In the genomic region with DNA sequence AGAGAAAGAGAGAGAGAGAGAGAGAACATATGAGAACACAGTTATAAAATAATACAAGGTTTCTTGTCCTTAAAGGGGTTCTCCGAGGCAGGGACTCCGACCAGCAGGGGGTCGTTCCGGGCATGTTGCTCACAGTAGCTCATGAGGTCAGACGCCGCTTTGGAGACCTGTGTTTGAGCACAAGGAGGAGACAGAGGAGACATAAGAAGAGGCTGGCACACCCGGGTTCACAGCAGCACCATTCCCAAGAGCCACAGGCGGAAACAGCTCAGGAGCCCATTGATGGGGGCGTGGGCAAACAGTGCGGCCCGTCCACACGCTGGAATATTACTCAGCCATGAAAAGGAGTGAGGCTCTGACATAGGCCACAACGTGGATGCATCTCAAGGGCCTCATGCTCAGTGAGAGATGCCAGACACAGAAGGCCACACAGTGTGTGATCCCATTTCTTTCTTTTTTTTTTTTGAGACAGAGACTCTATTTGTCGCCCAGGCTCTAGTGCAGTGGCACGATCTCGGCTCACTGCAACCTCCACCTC, we compare ENCODE assay signal across 25 cellular contexts. TPM values are rescaled to one million over a fixed set of nuclear protein-coding genes. Genes with fewer than 3 reads are reported as not detected.
DNase-seq lines count a peak whose midpoint lies in the region; ATAC-seq and TF ChIP-seq lines count a peak whose summit lies in the region.
"Had no signal": no experiment of that assay in that cellular context is flagged by ENCODE, and none has a peak within 500 bp of the region (broad histone marks: within the 10 kb centered on the region; RNA-seq: fewer than 3 reads in every experiment).

No MANE protein-coding gene starts in this region.

- peaks cover 0 to 3% (median 0%) of the 10 kb centered on the region in 3 experiments for H3K27me3 ChIP-seq in neuronal stem cell (ENCODE audit: control insufficient read depth in 3 of 3, insufficient read depth in 3 of 3, low read depth in 1 of 3, low read length in 3 of 3)
- no peaks in the 10 kb centered on the region for H3K27me3 ChIP-seq in thyroid gland
- H3K27me3 ChIP-seq: BE2C had no signal

- H2BK120ac ChIP-seq in neuronal stem cell (ENCODE audit: low read depth, low read length), result no peak overlapping the region

- peaks cover 4% of the 10 kb centered on the region for H3K4me1 Mint-ChIP-seq in T-helper 17 cell
- H3K4me1 Mint-ChIP-seq in activated naive CD4-positive, alpha-beta T cell treated with anti-CD3 and anti-CD28 coated beads for 36 hours (ENCODE audit: low read depth), result peaks cover 7% of the 10 kb centered on the region
- H3K4me1 Mint-ChIP-seq: CD14-positive monocyte had no signal

- H3K9me3 ChIP-seq in HEK293 (ENCODE audit: control insufficient read depth, insufficient read depth, low read depth, low read length) (no peaks in the 10 kb centered on the region), T-helper 17 cell (ENCODE audit: control insufficient read depth, low read length, poor library complexity, severe bottlenecking) (no peaks in the 10 kb centered on the region), neuronal stem cell (replicated peaks in 1 of 2; ENCODE audit: control insufficient read depth in 2 of 2, insufficient read depth in 1 of 2, low read depth in 1 of 2, low read length in 2 of 2) (no peaks in the 10 kb centered on the region), thyroid gland (no peaks in the 10 kb centered on the region)
- H3K9me3 ChIP-seq: A549; BE2C; BLaER1 treated with 17β-estradiol and CSF1 and Interleukin-3, amounts not matched to agents 10 nM and 100 nM had no signal

- peak overlapping the region; percentile 46 for H2BK12ac ChIP-seq in neuronal stem cell (ENCODE audit: low read length)

- H3K4me2 ChIP-seq in neuronal stem cell (ENCODE audit: insufficient read depth, low read length, poor library complexity, severe bottlenecking), result no peak overlapping the region
- H3K4me2 ChIP-seq: A549; BLaER1 treated with 17β-estradiol and CSF1 and Interleukin-3, amounts not matched to agents 10 nM and 100 nM had no signal

- H2BK5ac ChIP-seq in neuronal stem cell (ENCODE audit: low read length), result no peak overlapping the region

- no peak for TF ChIP-seq POLR2A in thyroid gland (IDR thresholded peaks at IDR 0.05)

- H3K36me3 ChIP-seq in HEK293 (ENCODE audit: control insufficient read depth in 2 of 2, insufficient read depth in 1 of 2, low read length in 2 of 2) (no peaks in the 10 kb centered on the region), neuronal stem cell (replicated peaks in 1 of 2; ENCODE audit: control insufficient read depth in 2 of 2, insufficient read depth in 2 of 2, low read length in 2 of 2) (no peaks in the 10 kb centered on the region), thyroid gland (no peaks in the 10 kb centered on the region)
- H3K36me3 ChIP-seq: BE2C had no signal

- no peak overlapping the region for H2BK15ac ChIP-seq in neuronal stem cell (ENCODE audit: low read length)

- no peak overlapping the region for H2AK5ac ChIP-seq in neuronal stem cell (ENCODE audit: low read depth, low read length)

- POLR2A ChIA-PET in HEK293 (lab: Yijun Ruan, JAX), result interaction anchor here (7.0 kb wide), 1 partner anchor 38 kb away, joined by 55 read pairs; the partner anchor contains the start of gene GADD45B

- no peak overlapping the region for H3K4ac ChIP-seq in neuronal stem cell (ENCODE audit: low read length)

- no peak overlapping the region for H3K23ac ChIP-seq in neuronal stem cell (ENCODE audit: low read depth, low read length, poor library complexity)

- no peak overlapping the region for H3K9ac ChIP-seq in neuronal stem cell (ENCODE audit: low read depth, low read length, poor library complexity)
- H3K9ac ChIP-seq: BLaER1 treated with 17β-estradiol and CSF1 and Interleukin-3, amounts not matched to agents 10 nM and 100 nM; GM23248 had no signal

- CTCF ChIA-PET in HEK293 (lab: Yijun Ruan, JAX), result interaction anchor here (0.5 kb wide), 2 partner anchors 85 to 227 kb away, joined by 3 read pairs; no protein-coding TSS in a partner anchor
- CTCF ChIA-PET in activated naive CD4-positive, alpha-beta T cell treated with anti-CD3 and anti-CD28 coated beads for 36 hours (lab: Charles Lee), result interaction anchor here (0.6 kb wide), 1 partner anchor 183 kb away, joined by 3 read pairs; no protein-coding TSS in a partner anchor

- WGBS in neuronal stem cell (ENCODE audit: extremely low coverage in 2 of 2, insufficient read length in 2 of 2, insufficient replicate concordance in 1 of 2), 2 donors, result no CpG with 5 or more reads among the region's 16 CpGs
- 94 to 95% methylated on average over 16 of the region's 16 CpGs for WGBS in thyroid gland, 2 donors

- peak overlapping the region; percentile 71 for H3K14ac ChIP-seq in neuronal stem cell (ENCODE audit: low read length)

- no peaks in the 10 kb centered on the region for H3K36me3 Mint-ChIP-seq in T-helper 17 cell (ENCODE audit: low read depth)
- no peaks in the 10 kb centered on the region for H3K36me3 Mint-ChIP-seq in activated naive CD4-positive, alpha-beta T cell treated with anti-CD3 and anti-CD28 coated beads for 36 hours (ENCODE audit: low read depth)
- H3K36me3 Mint-ChIP-seq: CD14-positive monocyte; CD8-positive, alpha-beta memory T cell had no signal

- no peak overlapping the region for H4K8ac ChIP-seq in neuronal stem cell (ENCODE audit: low read depth, low read length)

- no peak for TF ChIP-seq CTCF in HEK293 (tag by site-specific recombination; IDR thresholded peaks at IDR 0.05)
- TF ChIP-seq CTCF in thyroid gland (IDR thresholded peaks at IDR 0.05), result no peak

- no peak overlapping the region for H2AFZ ChIP-seq in neuronal stem cell (ENCODE audit: low read length)
- H2AFZ ChIP-seq: GM23248 had no signal

- ATAC-seq in T-helper 17 cell, result no peak
- ATAC-seq: A549, GM12878, HCT116 had no signal

- intact Hi-C loops in thyroid gland (cut with DNase I), result no loop called here
- intact Hi-C loops in activated naive CD4-positive, alpha-beta T cell treated with anti-CD3 and anti-CD28 coated beads for 36 hours (cut with micrococcal nuclease), result no loop called here

- H3K27me3 Mint-ChIP-seq in T-helper 17 cell, result no peaks in the 10 kb centered on the region
- H3K27me3 Mint-ChIP-seq in activated naive CD4-positive, alpha-beta T cell treated with anti-CD3 and anti-CD28 coated beads for 36 hours (ENCODE audit: low read depth), result no peaks in the 10 kb centered on the region
- H3K27me3 Mint-ChIP-seq: CD4-positive, alpha-beta T cell had no signal

- H3K27ac Mint-ChIP-seq in T-helper 17 cell, result peak overlapping the region; percentile 51
- H3K27ac Mint-ChIP-seq in activated naive CD4-positive, alpha-beta T cell treated with anti-CD3 and anti-CD28 coated beads for 36 hours, result no peak overlapping the region
- H3K27ac Mint-ChIP-seq: CD4-positive, alpha-beta T cell; H9; HFFc6 had no signal

- peaks cover 2% of the 10 kb centered on the region for H3K79me1 ChIP-seq in neuronal stem cell (ENCODE audit: low read depth, low read length)

- peak overlapping the region; percentile 3 for H3K18ac ChIP-seq in neuronal stem cell (ENCODE audit: low read length)

- no peak overlapping the region for H4K91ac ChIP-seq in neuronal stem cell (ENCODE audit: low read depth, low read length, poor library complexity)

- H3K27ac ChIP-seq in HEK293 (ENCODE audit: extremely low read depth, low read depth, low read length) (no peak overlapping the region), neuronal stem cell (replicated peaks; ENCODE audit: low read length) (no peak overlapping the region), thyroid gland (no peak overlapping the region)
- H3K27ac ChIP-seq: A549; BLaER1 treated with 17β-estradiol and CSF1 and Interleukin-3, amounts not matched to agents 10 nM and 100 nM; GM23248 had no signal

- DNase-seq in T-helper 17 cell (no peak), neuronal stem cell (ENCODE audit: low spot score) (no peak), dedifferentiated amniotic fluid mesenchymal stem cell (ENCODE audit: extremely low spot score) (no peak), thyroid gland (no peak)
- no peak for DNase-seq in activated naive CD4-positive, alpha-beta T cell treated with anti-CD3 and anti-CD28 coated beads for 36 hours
- no peak for DNase-seq in stimulated activated CD4-positive, alpha-beta T cell treated with anti-CD3 and anti-CD28 coated beads, Interleukin-4, amount 100 ng/mL, for 1 hour
- DNase-seq: 8988T; ACHN; AML-193; BE2C; CD4-positive, alpha-beta T cell; CD8-positive, alpha-beta memory T cell; DMS 273 treated with DMSO at 0.1 percent for 48 hours; DMS79; EL; GDM1; GM23248; H9; HFFc6 had no signal

- H3K4me1 ChIP-seq in HEK293 (ENCODE audit: control insufficient read depth, insufficient read depth, low read length) (no peaks in the 10 kb centered on the region), neuronal stem cell (ENCODE audit: control insufficient read depth in 2 of 2, insufficient read depth in 1 of 2, low read depth in 1 of 2, low read length in 2 of 2) (peaks cover 2 to 12% of the 10 kb centered on the region in 2 donors), thyroid gland (peaks cover 0 to 25% of the 10 kb centered on the region in 2 donors)
- H3K4me1 ChIP-seq: BE2C had no signal

- H3K4me3 ChIP-seq in HEK293 (ENCODE audit: low read depth, low read length), result no peak overlapping the region
- H3K4me3 ChIP-seq in neuronal stem cell (ENCODE audit: low read length in 2 of 2), result no peak overlapping the region
- H3K4me3 ChIP-seq in thyroid gland (replicated peaks in 1 of 3), result no peak overlapping the region
- H3K4me3 ChIP-seq: A549; BLaER1 treated with 17β-estradiol and CSF1 and Interleukin-3, amounts not matched to agents 10 nM and 100 nM; GM12878; GM23248 had no signal

- no peaks in the 10 kb centered on the region for H3K9me3 Mint-ChIP-seq in activated naive CD4-positive, alpha-beta T cell treated with anti-CD3 and anti-CD28 coated beads for 36 hours
- H3K9me3 Mint-ChIP-seq: CD4-positive, alpha-beta T cell; CD8-positive, alpha-beta memory T cell; H9; HFFc6 had no signal

- H3K4me3 Mint-ChIP-seq in T-helper 17 cell, result no peak overlapping the region
- no peak overlapping the region for H3K4me3 Mint-ChIP-seq in activated naive CD4-positive, alpha-beta T cell treated with anti-CD3 and anti-CD28 coated beads for 36 hours
- H3K4me3 Mint-ChIP-seq: CD4-positive, alpha-beta T cell; CD8-positive, alpha-beta memory T cell; HFFc6 had no signal

TF ChIP-seq in HEK293, 187 proteins besides CTCF, POLR2A, EP300 and RAD21 (continues in another document):
- no peak for TF ChIP-seq HOXA7 (CRISPR knock-in tag; IDR thresholded peaks at IDR 0.05; ENCODE audit: borderline replicate concordance)

RNA-seq across cellular contexts. Expression of gene GADD45B, which starts 39.1 kb away (rescaled TPM):
- total RNA-seq in T-helper 17 cell (100 to 1,000 TPM; 120 to 135 TPM), thyroid gland (100 to 1,000 TPM; 148 to 250 (median 195) TPM)
- polyA plus RNA-seq in neuronal stem cell (2013, experiment 1 of 2), result 3.0 TPM
- 2.3 TPM for polyA plus RNA-seq in neuronal stem cell (2013, experiment 2 of 2)
- total RNA-seq in activated naive CD4-positive, alpha-beta T cell treated with anti-CD3 and anti-CD28 coated beads for 36 hours, result 100 to 1,000 TPM; 107 to 112 TPM

RNA-seq across cellular contexts. Expression of gene LMNB2, which starts 58.3 kb away (rescaled TPM):
- total RNA-seq in T-helper 17 cell, result 10 to 100 TPM; 13.1 to 16.0 TPM
- 123 TPM for polyA plus RNA-seq in neuronal stem cell (2013, experiment 1 of 2)
- 124 TPM for polyA plus RNA-seq in neuronal stem cell (2013, experiment 2 of 2)
- total RNA-seq in thyroid gland, result 10 to 100 TPM; 14.4 to 34.6 (median 27.6) TPM
- 100 to 1,000 TPM in 1 of 2 experiments, 10 to 100 TPM in 1; 97.7 to 101 TPM for total RNA-seq in activated naive CD4-positive, alpha-beta T cell treated with anti-CD3 and anti-CD28 coated beads for 36 hours
